Comparison of ENCODE assay signal across 1 cellular context in the genomic region with DNA sequence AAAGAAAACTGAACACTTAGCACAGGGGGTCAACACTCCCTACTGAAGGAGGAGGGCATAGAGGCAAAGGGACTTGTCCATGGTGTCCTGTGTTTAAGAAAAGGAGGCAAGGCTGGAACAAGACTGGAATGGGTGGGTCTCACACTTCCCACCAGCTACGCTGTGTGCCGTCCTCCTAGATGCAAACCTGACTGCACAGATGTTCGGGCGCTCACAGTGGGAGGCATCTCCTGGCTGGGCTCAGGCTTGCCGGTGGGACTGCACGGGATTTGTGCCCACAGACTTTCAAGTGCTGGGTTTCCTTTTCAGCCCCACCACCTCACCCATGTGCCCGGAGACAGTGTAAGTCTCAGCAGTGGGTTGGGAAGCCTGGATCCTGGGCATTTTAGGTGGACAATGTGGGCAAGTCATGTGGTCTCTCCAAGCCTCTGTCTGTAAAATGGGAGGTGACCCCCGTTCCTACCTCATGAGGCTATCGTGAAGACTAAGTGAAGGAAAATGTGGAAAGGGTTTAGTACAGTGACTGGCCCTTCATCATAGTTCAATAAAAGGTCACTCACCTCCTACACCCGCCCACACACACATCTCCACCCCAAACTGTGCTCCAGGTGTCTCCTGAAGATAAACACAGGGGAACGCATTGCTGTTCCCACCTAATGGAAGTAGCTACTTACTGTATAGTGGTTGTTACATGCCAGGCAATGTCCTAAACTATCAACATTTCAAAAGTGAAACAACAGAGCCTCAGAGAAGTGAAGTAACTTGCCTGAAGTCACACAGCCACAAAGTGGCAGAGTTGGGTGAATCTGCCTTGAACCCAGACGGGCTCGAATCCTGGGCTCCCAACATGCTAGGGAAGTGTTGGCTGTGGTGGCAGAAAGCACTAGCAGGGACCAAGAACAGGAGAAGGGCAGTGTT.
TF ChIP-seq lines count a peak whose summit lies in the region.

No MANE protein-coding gene starts in this region.

TF ChIP-seq in K562, 482 proteins besides CTCF, POLR2A, EP300 and RAD21 (continued from another document and continues in another):
- TF ChIP-seq, protein P1, sequence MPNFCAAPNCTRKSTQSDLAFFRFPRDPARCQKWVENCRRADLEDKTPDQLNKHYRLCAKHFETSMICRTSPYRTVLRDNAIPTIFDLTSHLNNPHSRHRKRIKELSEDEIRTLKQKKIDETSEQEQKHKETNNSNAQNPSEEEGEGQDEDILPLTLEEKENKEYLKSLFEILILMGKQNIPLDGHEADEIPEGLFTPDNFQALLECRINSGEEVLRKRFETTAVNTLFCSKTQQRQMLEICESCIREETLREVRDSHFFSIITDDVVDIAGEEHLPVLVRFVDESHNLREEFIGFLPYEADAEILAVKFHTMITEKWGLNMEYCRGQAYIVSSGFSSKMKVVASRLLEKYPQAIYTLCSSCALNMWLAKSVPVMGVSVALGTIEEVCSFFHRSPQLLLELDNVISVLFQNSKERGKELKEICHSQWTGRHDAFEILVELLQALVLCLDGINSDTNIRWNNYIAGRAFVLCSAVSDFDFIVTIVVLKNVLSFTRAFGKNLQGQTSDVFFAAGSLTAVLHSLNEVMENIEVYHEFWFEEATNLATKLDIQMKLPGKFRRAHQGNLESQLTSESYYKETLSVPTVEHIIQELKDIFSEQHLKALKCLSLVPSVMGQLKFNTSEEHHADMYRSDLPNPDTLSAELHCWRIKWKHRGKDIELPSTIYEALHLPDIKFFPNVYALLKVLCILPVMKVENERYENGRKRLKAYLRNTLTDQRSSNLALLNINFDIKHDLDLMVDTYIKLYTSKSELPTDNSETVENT (CRISPR knock-in tag; IDR thresholded peaks at IDR 0.05) = no peak
- TF ChIP-seq, protein P2, sequence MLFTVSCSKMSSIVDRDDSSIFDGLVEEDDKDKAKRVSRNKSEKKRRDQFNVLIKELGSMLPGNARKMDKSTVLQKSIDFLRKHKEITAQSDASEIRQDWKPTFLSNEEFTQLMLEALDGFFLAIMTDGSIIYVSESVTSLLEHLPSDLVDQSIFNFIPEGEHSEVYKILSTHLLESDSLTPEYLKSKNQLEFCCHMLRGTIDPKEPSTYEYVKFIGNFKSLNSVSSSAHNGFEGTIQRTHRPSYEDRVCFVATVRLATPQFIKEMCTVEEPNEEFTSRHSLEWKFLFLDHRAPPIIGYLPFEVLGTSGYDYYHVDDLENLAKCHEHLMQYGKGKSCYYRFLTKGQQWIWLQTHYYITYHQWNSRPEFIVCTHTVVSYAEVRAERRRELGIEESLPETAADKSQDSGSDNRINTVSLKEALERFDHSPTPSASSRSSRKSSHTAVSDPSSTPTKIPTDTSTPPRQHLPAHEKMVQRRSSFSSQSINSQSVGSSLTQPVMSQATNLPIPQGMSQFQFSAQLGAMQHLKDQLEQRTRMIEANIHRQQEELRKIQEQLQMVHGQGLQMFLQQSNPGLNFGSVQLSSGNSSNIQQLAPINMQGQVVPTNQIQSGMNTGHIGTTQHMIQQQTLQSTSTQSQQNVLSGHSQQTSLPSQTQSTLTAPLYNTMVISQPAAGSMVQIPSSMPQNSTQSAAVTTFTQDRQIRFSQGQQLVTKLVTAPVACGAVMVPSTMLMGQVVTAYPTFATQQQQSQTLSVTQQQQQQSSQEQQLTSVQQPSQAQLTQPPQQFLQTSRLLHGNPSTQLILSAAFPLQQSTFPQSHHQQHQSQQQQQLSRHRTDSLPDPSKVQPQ (CRISPR knock-in tag; IDR thresholded peaks at IDR 0.05; ENCODE audit: borderline replicate concordance) = no peak
- TF ChIP-seq ZBTB17 (CRISPR knock-in tag; IDR thresholded peaks at IDR 0.05) (no peak), ZFP36 (IDR thresholded peaks at IDR 0.05; ENCODE audit: low read depth, low read length, partially characterized antibody) (peak; percentile 96), MYC (IDR thresholded peaks at IDR 0.05; ENCODE audit: low read depth, low read length) (peak; percentile 40; the same call in 1 of the 2 replicates), MYC (CRISPR knock-in tag; IDR thresholded peaks at IDR 0.05; ENCODE audit: borderline replicate concordance, low read depth) (no peak), EGR1 (conservative IDR thresholded peaks at IDR 0.05) (peak; percentile 100), SNRNP70 (optimal IDR thresholded peaks at IDR 0.05; ENCODE audit: low read depth, low read length) (no peak), DACH1 (IDR thresholded peaks at IDR 0.05; ENCODE audit: partially characterized antibody) (peak; percentile 48), SMC3 (conservative IDR thresholded peaks at IDR 0.05; ENCODE audit: insufficient read depth, low read depth, low read length) (0 out of 2 replicates have a peak, but pooled peaks have one; percentile 3), HDAC1 (IDR thresholded peaks at IDR 0.05) (peak; percentile 47 to 82; a peak in 3 of 4 replicates), NR4A1 (CRISPR knock-in tag; IDR thresholded peaks at IDR 0.05) (no peak), NR4A1 (tag; IDR thresholded peaks at IDR 0.05) (no peak), TCF3 (CRISPR knock-in tag; IDR thresholded peaks at IDR 0.05) (peak; percentile 95), KDM5B (IDR thresholded peaks at IDR 0.05; ENCODE audit: insufficient replicate concordance, low read depth, low read length) (no peak), ARNT (IDR thresholded peaks at IDR 0.05) (peak; percentile 53 to 83; a peak in 1 of 4 replicates), SREBF2 (CRISPR knock-in tag; IDR thresholded peaks at IDR 0.05) (no peak), NELFE (IDR thresholded peaks at IDR 0.05; ENCODE audit: insufficient read depth, insufficient read length) (no peak), POLR3G (IDR thresholded peaks at IDR 0.05; ENCODE audit: extremely low read depth, insufficient read length, insufficient replicate concordance) (no peak), ADNP (tag; IDR thresholded peaks at IDR 0.05) (peak; percentile 78; the same call in 1 of the 2 replicates), CCAR2 (IDR thresholded peaks at IDR 0.05; ENCODE audit: low read depth, low read length) (0 out of 2 replicates have a peak, but pooled peaks have one; percentile 79), RCOR1 (IDR thresholded peaks at IDR 0.05; ENCODE audit: borderline replicate concordance in 1 of 2, low read depth in 2 of 2, low read length in 2 of 2) (peak; percentile 28 to 89; a peak in 3 of 4 replicates), BCOR (IDR thresholded peaks at IDR 0.05) (peak; percentile 99), TEAD4 (IDR thresholded peaks at IDR 0.05; ENCODE audit: low read length) (peak; percentile 90), TEAD4 (CRISPR knock-in tag; IDR thresholded peaks at IDR 0.05; ENCODE audit: borderline replicate concordance) (no peak), ZEB2 (IDR thresholded peaks at IDR 0.05) (peak; percentile 70; the same call in 1 of the 2 replicates), HSF4 (CRISPR knock-in tag; IDR thresholded peaks at IDR 0.05; ENCODE audit: borderline replicate concordance) (0 out of 2 replicates have a peak, but pooled peaks have one; percentile 69), MTA1 (IDR thresholded peaks at IDR 0.05; ENCODE audit: borderline replicate concordance) (no peak), SMARCE1 (IDR thresholded peaks at IDR 0.05) (peak; percentile 77), STAT5B (CRISPR knock-in tag; IDR thresholded peaks at IDR 0.05) (no peak), FOXA3 (CRISPR knock-in tag; conservative IDR thresholded peaks at IDR 0.05 in 1 of 2, IDR thresholded peaks at IDR 0.05 in 1 of 2) (peak in 1 of 2 experiments; percentile 22; a peak in 1 of 4 replicates), CBFA2T2 (conservative IDR thresholded peaks at IDR 0.05) (peak; percentile 84), CREM (IDR thresholded peaks at IDR 0.05; ENCODE audit: low read depth) (peak; percentile 67), ZSCAN29 (IDR thresholded peaks at IDR 0.05) (no peak), MTA3 (IDR thresholded peaks at IDR 0.05; ENCODE audit: borderline replicate concordance) (0 out of 2 replicates have a peak, but pooled peaks have one; percentile 53)
- TF ChIP-seq, protein P3, sequence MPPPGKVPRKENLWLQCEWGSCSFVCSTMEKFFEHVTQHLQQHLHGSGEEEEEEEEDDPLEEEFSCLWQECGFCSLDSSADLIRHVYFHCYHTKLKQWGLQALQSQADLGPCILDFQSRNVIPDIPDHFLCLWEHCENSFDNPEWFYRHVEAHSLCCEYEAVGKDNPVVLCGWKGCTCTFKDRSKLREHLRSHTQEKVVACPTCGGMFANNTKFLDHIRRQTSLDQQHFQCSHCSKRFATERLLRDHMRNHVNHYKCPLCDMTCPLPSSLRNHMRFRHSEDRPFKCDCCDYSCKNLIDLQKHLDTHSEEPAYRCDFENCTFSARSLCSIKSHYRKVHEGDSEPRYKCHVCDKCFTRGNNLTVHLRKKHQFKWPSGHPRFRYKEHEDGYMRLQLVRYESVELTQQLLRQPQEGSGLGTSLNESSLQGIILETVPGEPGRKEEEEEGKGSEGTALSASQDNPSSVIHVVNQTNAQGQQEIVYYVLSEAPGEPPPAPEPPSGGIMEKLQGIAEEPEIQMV (tag; conservative IDR thresholded peaks at IDR 0.05; ENCODE audit: low read depth) = 0 out of 2 replicates have a peak, but pooled peaks have one; percentile 17
- TF ChIP-seq, protein P4, sequence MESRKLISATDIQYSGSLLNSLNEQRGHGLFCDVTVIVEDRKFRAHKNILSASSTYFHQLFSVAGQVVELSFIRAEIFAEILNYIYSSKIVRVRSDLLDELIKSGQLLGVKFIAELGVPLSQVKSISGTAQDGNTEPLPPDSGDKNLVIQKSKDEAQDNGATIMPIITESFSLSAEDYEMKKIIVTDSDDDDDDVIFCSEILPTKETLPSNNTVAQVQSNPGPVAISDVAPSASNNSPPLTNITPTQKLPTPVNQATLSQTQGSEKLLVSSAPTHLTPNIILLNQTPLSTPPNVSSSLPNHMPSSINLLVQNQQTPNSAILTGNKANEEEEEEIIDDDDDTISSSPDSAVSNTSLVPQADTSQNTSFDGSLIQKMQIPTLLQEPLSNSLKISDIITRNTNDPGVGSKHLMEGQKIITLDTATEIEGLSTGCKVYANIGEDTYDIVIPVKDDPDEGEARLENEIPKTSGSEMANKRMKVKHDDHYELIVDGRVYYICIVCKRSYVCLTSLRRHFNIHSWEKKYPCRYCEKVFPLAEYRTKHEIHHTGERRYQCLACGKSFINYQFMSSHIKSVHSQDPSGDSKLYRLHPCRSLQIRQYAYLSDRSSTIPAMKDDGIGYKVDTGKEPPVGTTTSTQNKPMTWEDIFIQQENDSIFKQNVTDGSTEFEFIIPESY (CRISPR knock-in tag; IDR thresholded peaks at IDR 0.05) = no peak
- TF ChIP-seq, protein P5, sequence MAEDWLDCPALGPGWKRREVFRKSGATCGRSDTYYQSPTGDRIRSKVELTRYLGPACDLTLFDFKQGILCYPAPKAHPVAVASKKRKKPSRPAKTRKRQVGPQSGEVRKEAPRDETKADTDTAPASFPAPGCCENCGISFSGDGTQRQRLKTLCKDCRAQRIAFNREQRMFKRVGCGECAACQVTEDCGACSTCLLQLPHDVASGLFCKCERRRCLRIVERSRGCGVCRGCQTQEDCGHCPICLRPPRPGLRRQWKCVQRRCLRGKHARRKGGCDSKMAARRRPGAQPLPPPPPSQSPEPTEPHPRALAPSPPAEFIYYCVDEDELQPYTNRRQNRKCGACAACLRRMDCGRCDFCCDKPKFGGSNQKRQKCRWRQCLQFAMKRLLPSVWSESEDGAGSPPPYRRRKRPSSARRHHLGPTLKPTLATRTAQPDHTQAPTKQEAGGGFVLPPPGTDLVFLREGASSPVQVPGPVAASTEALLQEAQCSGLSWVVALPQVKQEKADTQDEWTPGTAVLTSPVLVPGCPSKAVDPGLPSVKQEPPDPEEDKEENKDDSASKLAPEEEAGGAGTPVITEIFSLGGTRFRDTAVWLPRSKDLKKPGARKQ (CRISPR knock-in tag; IDR thresholded peaks at IDR 0.05) = no peak
- TF ChIP-seq, protein P6, sequence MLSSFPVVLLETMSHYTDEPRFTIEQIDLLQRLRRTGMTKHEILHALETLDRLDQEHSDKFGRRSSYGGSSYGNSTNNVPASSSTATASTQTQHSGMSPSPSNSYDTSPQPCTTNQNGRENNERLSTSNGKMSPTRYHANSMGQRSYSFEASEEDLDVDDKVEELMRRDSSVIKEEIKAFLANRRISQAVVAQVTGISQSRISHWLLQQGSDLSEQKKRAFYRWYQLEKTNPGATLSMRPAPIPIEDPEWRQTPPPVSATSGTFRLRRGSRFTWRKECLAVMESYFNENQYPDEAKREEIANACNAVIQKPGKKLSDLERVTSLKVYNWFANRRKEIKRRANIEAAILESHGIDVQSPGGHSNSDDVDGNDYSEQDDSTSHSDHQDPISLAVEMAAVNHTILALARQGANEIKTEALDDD (IDR thresholded peaks at IDR 0.05) = peak; percentile 84
- TF ChIP-seq, protein P7, sequence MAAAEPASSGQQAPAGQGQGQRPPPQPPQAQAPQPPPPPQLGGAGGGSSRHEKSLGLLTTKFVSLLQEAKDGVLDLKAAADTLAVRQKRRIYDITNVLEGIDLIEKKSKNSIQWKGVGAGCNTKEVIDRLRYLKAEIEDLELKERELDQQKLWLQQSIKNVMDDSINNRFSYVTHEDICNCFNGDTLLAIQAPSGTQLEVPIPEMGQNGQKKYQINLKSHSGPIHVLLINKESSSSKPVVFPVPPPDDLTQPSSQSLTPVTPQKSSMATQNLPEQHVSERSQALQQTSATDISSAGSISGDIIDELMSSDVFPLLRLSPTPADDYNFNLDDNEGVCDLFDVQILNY (CRISPR knock-in tag; IDR thresholded peaks at IDR 0.05) = no peak
- TF ChIP-seq, protein P8, sequence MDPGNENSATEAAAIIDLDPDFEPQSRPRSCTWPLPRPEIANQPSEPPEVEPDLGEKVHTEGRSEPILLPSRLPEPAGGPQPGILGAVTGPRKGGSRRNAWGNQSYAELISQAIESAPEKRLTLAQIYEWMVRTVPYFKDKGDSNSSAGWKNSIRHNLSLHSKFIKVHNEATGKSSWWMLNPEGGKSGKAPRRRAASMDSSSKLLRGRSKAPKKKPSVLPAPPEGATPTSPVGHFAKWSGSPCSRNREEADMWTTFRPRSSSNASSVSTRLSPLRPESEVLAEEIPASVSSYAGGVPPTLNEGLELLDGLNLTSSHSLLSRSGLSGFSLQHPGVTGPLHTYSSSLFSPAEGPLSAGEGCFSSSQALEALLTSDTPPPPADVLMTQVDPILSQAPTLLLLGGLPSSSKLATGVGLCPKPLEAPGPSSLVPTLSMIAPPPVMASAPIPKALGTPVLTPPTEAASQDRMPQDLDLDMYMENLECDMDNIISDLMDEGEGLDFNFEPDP (CRISPR knock-in tag; IDR thresholded peaks at IDR 0.05) = no peak
